14 cellular contexts compared by ENCODE assay signal in genomic region chr19:5205937-5206750, GRCh38.
"Had no signal": no experiment of that assay in that cellular context is flagged by ENCODE, and none has a peak within 500 bp of the region (broad histone marks: within the 10 kb centered on the region; RNA-seq: fewer than 3 reads in every experiment).

No MANE protein-coding gene starts in this region.

- H3K27me3 Mint-ChIP-seq: activated CD4-positive, alpha-beta memory T cell treated with anti-CD3 and anti-CD28 coated beads for 36 hours; brain; stimulated activated memory B cell treated with anti-CD40 and anti-IgM and Interleukin-4, amounts not matched to agents 10 μg/mL and 1 μg/mL and 100 μg/mL, for 72 hours had no signal

- ATAC-seq: left colon had no signal

- H3K4me1 Mint-ChIP-seq: brain; memory B cell; nephron progenitor cell; stimulated activated memory B cell treated with anti-CD40 and anti-IgM and Interleukin-4, amounts not matched to agents 10 μg/mL and 1 μg/mL and 100 μg/mL, for 72 hours had no signal

- H3K27me3 ChIP-seq: upper lobe of left lung had no signal

- H3K4me3 ChIP-seq: upper lobe of left lung had no signal

- H3K36me3 Mint-ChIP-seq: memory B cell had no signal

- DNase-seq: activated CD4-positive, alpha-beta memory T cell treated with anti-CD3 and anti-CD28 coated beads for 36 hours; activated naive CD4-positive, alpha-beta T cell; anterior cingulate cortex; foreskin fibroblast; nephron progenitor cell; occipital lobe; small intestine; stimulated activated CD4-positive, alpha-beta T cell treated with anti-CD3 and anti-CD28 coated beads, Interleukin-2, amount 100 ng/mL, for 24 hours; T-helper 9 cell had no signal

- H3K4me3 Mint-ChIP-seq: activated CD4-positive, alpha-beta memory T cell treated with anti-CD3 and anti-CD28 coated beads for 36 hours; brain; memory B cell; nephron progenitor cell; stimulated activated memory B cell treated with anti-CD40 and anti-IgM and Interleukin-4, amounts not matched to agents 10 μg/mL and 1 μg/mL and 100 μg/mL, for 72 hours had no signal

- H3K27ac Mint-ChIP-seq: activated CD4-positive, alpha-beta memory T cell treated with anti-CD3 and anti-CD28 coated beads for 36 hours; memory B cell; nephron progenitor cell; stimulated activated memory B cell treated with anti-CD40 and anti-IgM and Interleukin-4, amounts not matched to agents 10 μg/mL and 1 μg/mL and 100 μg/mL, for 72 hours had no signal

- H3K4me1 ChIP-seq: upper lobe of left lung had no signal
